Comparison of ENCODE assay signal across 1 cellular context in genomic region chr3:61251174-61251972, GRCh38.
A peak's percentile ranks its signal among the peaks of the same experiment; 100 is the strongest.
TF ChIP-seq lines count a peak whose summit lies in the region.

TSS of gene FHIT (minus strand) at chr3:61251452.

TF ChIP-seq in K562, 482 proteins besides CTCF, POLR2A, EP300 and RAD21 (continued from another document and continues in another):
- TF ChIP-seq MAZ (CRISPR knock-in tag; conservative IDR thresholded peaks at IDR 0.05 in 1 of 2, IDR thresholded peaks at IDR 0.05 in 1 of 2) (0 out of 4 replicates have a peak, but pooled peaks of 1 of the 2 experiments have one; percentile 10), ZNF586 (CRISPR knock-in tag; conservative IDR thresholded peaks at IDR 0.05) (no peak), POLR3A (IDR thresholded peaks at IDR 0.05; ENCODE audit: borderline replicate concordance, extremely low read depth, insufficient read depth, insufficient read length) (no peak), CHD1 (IDR thresholded peaks at IDR 0.05; ENCODE audit: low read length) (no peak), SMAD4 (CRISPR knock-in tag; conservative IDR thresholded peaks at IDR 0.05) (no peak), CAMTA2 (CRISPR knock-in tag; conservative IDR thresholded peaks at IDR 0.05) (no peak), ETV5 (CRISPR knock-in tag; IDR thresholded peaks at IDR 0.05; ENCODE audit: low read depth) (no peak), ATF3 (IDR thresholded peaks at IDR 0.05) (no peak), ATF3 (CRISPR knock-in tag; conservative IDR thresholded peaks at IDR 0.05) (no peak), ELF1 (tag; IDR thresholded peaks at IDR 0.05) (no peak), ZNF644 (tag; IDR thresholded peaks at IDR 0.05; ENCODE audit: low read depth) (no peak), ZNF431 (CRISPR knock-in tag; IDR thresholded peaks at IDR 0.05) (no peak), SOX6 (IDR thresholded peaks at IDR 0.05) (no peak), SRSF3 (IDR thresholded peaks at IDR 0.05; ENCODE audit: insufficient read depth, low read length) (no peak), ZZZ3 (IDR thresholded peaks at IDR 0.05) (no peak), HDAC3 (IDR thresholded peaks at IDR 0.05; ENCODE audit: borderline replicate concordance, partially characterized antibody) (no peak), DPF2 (IDR thresholded peaks at IDR 0.05) (no peak), HDAC2 (IDR thresholded peaks at IDR 0.05) (no peak), ZBTB17 (CRISPR knock-in tag; IDR thresholded peaks at IDR 0.05) (no peak), MCM3 (IDR thresholded peaks at IDR 0.05) (no peak), NELFE (IDR thresholded peaks at IDR 0.05; ENCODE audit: insufficient read depth, insufficient read length) (no peak), FOS (IDR thresholded peaks at IDR 0.05; ENCODE audit: extremely low read depth, insufficient read length) (peak; percentile 92), HOXB6 (CRISPR knock-in tag; IDR thresholded peaks at IDR 0.05; ENCODE audit: borderline replicate concordance) (no peak), ADNP (tag; IDR thresholded peaks at IDR 0.05) (no peak), KAT2B (IDR thresholded peaks at IDR 0.05; ENCODE audit: low read depth, low read length) (no peak), DIDO1 (tag; IDR thresholded peaks at IDR 0.05; ENCODE audit: low read depth) (peak; percentile 20; the same call in 1 of the 2 replicates), E2F6 (IDR thresholded peaks at IDR 0.05; ENCODE audit: borderline replicate concordance in 1 of 2, extremely low read depth in 1 of 2, insufficient read depth in 1 of 2, insufficient read length in 1 of 2, low read depth in 1 of 2, low read length in 1 of 2, poor library complexity in 1 of 2, severe bottlenecking in 1 of 2) (peak; percentile 72 to 76), ELF4 (CRISPR knock-in tag; IDR thresholded peaks at IDR 0.05) (no peak), CREBBP (IDR thresholded peaks at IDR 0.05; ENCODE audit: low read depth, low read length) (no peak), CREB1 (IDR thresholded peaks at IDR 0.05) (0 out of 2 replicates have a peak, but pooled peaks have one; percentile 32), CREB1 (CRISPR knock-in tag; IDR thresholded peaks at IDR 0.05) (peak; percentile 36; the same call in 1 of the 2 replicates), TAF7 (tag; IDR thresholded peaks at IDR 0.05) (no peak), TFE3 (CRISPR knock-in tag; IDR thresholded peaks at IDR 0.05) (no peak), TSHZ1 (CRISPR knock-in tag; IDR thresholded peaks at IDR 0.05) (no peak), XRCC5 (IDR thresholded peaks at IDR 0.05; ENCODE audit: low read depth, low read length) (no peak), SAFB2 (IDR thresholded peaks at IDR 0.05; ENCODE audit: borderline replicate concordance, low read depth, low read length, severe bottlenecking) (no peak), NFATC3 (IDR thresholded peaks at IDR 0.05) (no peak), ZNF740 (CRISPR knock-in tag; IDR thresholded peaks at IDR 0.05) (no peak), ZNF740 (tag; IDR thresholded peaks at IDR 0.05) (no peak), SP1 (CRISPR knock-in tag; IDR thresholded peaks at IDR 0.05) (peak; percentile 91), ZNF41 (CRISPR knock-in tag; conservative IDR thresholded peaks at IDR 0.05) (no peak), MEIS2 (IDR thresholded peaks at IDR 0.05; ENCODE audit: partially characterized antibody) (no peak)
- TF ChIP-seq, protein P1, sequence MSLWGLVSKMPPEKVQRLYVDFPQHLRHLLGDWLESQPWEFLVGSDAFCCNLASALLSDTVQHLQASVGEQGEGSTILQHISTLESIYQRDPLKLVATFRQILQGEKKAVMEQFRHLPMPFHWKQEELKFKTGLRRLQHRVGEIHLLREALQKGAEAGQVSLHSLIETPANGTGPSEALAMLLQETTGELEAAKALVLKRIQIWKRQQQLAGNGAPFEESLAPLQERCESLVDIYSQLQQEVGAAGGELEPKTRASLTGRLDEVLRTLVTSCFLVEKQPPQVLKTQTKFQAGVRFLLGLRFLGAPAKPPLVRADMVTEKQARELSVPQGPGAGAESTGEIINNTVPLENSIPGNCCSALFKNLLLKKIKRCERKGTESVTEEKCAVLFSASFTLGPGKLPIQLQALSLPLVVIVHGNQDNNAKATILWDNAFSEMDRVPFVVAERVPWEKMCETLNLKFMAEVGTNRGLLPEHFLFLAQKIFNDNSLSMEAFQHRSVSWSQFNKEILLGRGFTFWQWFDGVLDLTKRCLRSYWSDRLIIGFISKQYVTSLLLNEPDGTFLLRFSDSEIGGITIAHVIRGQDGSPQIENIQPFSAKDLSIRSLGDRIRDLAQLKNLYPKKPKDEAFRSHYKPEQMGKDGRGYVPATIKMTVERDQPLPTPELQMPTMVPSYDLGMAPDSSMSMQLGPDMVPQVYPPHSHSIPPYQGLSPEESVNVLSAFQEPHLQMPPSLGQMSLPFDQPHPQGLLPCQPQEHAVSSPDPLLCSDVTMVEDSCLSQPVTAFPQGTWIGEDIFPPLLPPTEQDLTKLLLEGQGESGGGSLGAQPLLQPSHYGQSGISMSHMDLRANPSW (CRISPR knock-in tag; IDR thresholded peaks at IDR 0.05) = no peak
- TF ChIP-seq, protein P2, sequence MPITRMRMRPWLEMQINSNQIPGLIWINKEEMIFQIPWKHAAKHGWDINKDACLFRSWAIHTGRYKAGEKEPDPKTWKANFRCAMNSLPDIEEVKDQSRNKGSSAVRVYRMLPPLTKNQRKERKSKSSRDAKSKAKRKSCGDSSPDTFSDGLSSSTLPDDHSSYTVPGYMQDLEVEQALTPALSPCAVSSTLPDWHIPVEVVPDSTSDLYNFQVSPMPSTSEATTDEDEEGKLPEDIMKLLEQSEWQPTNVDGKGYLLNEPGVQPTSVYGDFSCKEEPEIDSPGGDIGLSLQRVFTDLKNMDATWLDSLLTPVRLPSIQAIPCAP (CRISPR knock-in tag; IDR thresholded peaks at IDR 0.05; ENCODE audit: borderline replicate concordance) = no peak
- TF ChIP-seq, protein P3, sequence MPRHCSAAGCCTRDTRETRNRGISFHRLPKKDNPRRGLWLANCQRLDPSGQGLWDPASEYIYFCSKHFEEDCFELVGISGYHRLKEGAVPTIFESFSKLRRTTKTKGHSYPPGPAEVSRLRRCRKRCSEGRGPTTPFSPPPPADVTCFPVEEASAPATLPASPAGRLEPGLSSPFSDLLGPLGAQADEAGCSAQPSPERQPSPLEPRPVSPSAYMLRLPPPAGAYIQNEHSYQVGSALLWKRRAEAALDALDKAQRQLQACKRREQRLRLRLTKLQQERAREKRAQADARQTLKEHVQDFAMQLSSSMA (CRISPR knock-in tag; IDR thresholded peaks at IDR 0.05) = no peak
- TF ChIP-seq, protein P4, sequence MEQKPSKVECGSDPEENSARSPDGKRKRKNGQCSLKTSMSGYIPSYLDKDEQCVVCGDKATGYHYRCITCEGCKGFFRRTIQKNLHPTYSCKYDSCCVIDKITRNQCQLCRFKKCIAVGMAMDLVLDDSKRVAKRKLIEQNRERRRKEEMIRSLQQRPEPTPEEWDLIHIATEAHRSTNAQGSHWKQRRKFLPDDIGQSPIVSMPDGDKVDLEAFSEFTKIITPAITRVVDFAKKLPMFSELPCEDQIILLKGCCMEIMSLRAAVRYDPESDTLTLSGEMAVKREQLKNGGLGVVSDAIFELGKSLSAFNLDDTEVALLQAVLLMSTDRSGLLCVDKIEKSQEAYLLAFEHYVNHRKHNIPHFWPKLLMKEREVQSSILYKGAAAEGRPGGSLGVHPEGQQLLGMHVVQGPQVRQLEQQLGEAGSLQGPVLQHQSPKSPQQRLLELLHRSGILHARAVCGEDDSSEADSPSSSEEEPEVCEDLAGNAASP (IDR thresholded peaks at IDR 0.05) = no peak
- TF ChIP-seq, protein P5, sequence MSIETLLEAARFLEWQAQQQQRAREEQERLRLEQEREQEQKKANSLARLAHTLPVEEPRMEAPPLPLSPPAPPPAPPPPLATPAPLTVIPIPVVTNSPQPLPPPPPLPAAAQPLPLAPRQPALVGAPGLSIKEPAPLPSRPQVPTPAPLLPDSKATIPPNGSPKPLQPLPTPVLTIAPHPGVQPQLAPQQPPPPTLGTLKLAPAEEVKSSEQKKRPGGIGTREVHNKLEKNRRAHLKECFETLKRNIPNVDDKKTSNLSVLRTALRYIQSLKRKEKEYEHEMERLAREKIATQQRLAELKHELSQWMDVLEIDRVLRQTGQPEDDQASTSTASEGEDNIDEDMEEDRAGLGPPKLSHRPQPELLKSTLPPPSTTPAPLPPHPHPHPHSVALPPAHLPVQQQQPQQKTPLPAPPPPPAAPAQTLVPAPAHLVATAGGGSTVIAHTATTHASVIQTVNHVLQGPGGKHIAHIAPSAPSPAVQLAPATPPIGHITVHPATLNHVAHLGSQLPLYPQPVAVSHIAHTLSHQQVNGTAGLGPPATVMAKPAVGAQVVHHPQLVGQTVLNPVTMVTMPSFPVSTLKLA (conservative IDR thresholded peaks at IDR 0.05) = 0 out of 4 replicates have a peak, but pooled peaks of 1 of the 2 experiments have one; percentile 7
- TF ChIP-seq, protein P6, sequence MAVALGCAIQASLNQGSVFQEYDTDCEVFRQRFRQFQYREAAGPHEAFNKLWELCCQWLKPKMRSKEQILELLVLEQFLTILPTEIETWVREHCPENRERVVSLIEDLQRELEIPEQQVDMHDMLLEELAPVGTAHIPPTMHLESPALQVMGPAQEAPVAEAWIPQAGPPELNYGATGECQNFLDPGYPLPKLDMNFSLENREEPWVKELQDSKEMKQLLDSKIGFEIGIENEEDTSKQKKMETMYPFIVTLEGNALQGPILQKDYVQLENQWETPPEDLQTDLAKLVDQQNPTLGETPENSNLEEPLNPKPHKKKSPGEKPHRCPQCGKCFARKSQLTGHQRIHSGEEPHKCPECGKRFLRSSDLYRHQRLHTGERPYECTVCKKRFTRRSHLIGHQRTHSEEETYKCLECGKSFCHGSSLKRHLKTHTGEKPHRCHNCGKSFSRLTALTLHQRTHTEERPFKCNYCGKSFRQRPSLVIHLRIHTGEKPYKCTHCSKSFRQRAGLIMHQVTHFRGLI (CRISPR knock-in tag; IDR thresholded peaks at IDR 0.05) = no peak
